1 cellular context compared by ENCODE assay signal in the genomic region with DNA sequence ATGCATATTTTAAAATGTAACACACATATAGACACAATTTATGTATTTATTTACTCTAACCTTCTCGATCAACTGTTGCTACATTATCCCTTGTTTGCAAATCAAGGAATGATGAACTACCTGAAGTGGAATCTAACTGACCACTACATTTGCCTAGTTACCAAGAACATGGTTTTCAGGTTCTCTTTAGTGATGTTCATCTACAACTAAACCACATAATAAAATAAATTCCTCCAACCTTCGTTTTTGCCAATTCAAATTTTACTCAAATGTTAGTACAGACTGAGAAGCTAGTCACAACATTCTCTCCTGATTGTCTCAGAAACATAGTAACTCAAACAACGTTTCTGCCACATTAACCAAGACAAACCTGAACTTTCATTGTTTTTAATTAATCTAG.
TF ChIP-seq lines count a peak whose summit lies in the region.

No MANE protein-coding gene starts in this region.

TF ChIP-seq in GM23338, 12 proteins besides CTCF, POLR2A, EP300 and RAD21 (continued from another document):
- TF ChIP-seq, protein P1, sequence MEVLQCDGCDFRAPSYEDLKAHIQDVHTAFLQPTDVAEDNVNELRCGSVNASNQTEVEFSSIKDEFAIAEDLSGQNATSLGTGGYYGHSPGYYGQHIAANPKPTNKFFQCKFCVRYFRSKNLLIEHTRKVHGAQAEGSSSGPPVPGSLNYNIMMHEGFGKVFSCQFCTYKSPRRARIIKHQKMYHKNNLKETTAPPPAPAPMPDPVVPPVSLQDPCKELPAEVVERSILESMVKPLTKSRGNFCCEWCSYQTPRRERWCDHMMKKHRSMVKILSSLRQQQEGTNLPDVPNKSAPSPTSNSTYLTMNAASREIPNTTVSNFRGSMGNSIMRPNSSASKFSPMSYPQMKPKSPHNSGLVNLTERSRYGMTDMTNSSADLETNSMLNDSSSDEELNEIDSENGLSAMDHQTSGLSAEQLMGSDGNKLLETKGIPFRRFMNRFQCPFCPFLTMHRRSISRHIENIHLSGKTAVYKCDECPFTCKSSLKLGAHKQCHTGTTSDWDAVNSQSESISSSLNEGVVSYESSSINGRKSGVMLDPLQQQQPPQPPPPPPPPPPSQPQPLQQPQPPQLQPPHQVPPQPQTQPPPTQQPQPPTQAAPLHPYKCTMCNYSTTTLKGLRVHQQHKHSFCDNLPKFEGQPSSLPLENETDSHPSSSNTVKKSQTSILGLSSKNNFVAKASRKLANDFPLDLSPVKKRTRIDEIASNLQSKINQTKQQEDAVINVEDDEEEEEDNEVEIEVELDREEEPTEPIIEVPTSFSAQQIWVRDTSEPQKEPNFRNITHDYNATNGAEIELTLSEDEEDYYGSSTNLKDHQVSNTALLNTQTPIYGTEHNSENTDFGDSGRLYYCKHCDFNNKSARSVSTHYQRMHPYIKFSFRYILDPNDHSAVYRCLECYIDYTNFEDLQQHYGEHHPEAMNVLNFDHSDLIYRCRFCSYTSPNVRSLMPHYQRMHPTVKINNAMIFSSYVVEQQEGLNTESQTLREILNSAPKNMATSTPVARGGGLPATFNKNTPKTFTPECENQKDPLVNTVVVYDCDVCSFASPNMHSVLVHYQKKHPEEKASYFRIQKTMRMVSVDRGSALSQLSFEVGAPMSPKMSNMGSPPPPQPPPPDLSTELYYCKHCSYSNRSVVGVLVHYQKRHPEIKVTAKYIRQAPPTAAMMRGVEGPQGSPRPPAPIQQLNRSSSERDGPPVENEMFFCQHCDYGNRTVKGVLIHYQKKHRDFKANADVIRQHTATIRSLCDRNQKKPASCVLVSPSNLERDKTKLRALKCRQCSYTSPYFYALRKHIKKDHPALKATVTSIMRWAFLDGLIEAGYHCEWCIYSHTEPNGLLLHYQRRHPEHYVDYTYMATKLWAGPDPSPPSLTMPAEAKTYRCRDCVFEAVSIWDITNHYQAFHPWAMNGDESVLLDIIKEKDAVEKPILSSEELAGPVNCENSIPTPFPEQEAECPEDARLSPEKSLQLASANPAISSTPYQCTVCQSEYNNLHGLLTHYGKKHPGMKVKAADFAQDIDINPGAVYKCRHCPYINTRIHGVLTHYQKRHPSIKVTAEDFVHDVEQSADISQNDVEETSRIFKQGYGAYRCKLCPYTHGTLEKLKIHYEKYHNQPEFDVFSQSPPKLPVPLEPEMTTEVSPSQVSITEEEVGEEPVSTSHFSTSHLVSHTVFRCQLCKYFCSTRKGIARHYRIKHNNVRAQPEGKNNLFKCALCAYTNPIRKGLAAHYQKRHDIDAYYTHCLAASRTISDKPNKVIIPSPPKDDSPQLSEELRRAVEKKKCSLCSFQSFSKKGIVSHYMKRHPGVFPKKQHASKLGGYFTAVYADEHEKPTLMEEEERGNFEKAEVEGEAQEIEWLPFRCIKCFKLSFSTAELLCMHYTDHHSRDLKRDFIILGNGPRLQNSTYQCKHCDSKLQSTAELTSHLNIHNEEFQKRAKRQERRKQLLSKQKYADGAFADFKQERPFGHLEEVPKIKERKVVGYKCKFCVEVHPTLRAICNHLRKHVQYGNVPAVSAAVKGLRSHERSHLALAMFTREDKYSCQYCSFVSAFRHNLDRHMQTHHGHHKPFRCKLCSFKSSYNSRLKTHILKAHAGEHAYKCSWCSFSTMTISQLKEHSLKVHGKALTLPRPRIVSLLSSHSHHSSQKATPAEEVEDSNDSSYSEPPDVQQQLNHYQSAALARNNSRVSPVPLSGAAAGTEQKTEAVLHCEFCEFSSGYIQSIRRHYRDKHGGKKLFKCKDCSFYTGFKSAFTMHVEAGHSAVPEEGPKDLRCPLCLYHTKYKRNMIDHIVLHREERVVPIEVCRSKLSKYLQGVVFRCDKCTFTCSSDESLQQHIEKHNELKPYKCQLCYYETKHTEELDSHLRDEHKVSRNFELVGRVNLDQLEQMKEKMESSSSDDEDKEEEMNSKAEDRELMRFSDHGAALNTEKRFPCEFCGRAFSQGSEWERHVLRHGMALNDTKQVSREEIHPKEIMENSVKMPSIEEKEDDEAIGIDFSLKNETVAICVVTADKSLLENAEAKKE (CRISPR knock-in tag; IDR thresholded peaks at IDR 0.05) = no peak
- TF ChIP-seq POLR2AphosphoS5 (IDR thresholded peaks at IDR 0.05; ENCODE audit: low read depth) = no peak
TF ChIP-seq in GM23338: peak in this region for 0.
